ENCODE assay signal across 24 cellular contexts in genomic region chr6:42135722-42136121, GRCh38. TPM values are rescaled to one million over a fixed set of nuclear protein-coding genes. Genes with fewer than 3 reads are reported as not detected.
DNase-seq lines count a peak whose midpoint lies in the region; ATAC-seq and TF ChIP-seq lines count a peak whose summit lies in the region.
"Had no signal": no experiment of that assay in that cellular context is flagged by ENCODE, and none has a peak within 500 bp of the region (broad histone marks: within the 10 kb centered on the region; RNA-seq: fewer than 3 reads in every experiment).

No MANE protein-coding gene starts in this region.

- TF ChIP-seq RAD21 in HCT116 (IDR thresholded peaks at IDR 0.05; ENCODE audit: low read depth) = no peak

- POLR2A ChIA-PET in HCT116 (lab: Charles Lee) = interaction anchor here (0.7 to 1.5 kb wide), 2 partner anchors 11 to 28 kb away, joined by 3 read pairs; no protein-coding TSS in a partner anchor
- POLR2A ChIA-PET in RWPE1 (lab: Yijun Ruan, JAX; ENCODE audit: low non-redundant PET) = no interaction called here

- CTCF ChIA-PET in HCT116 (lab: Charles Lee) (no interaction called here), RWPE1 (lab: Yijun Ruan, JAX) (interaction anchor here (0.5 kb wide), 1 partner anchor 61 kb away, joined by 3 read pairs; no protein-coding TSS in a partner anchor)

- BruUV-seq in HCT116 (replicated peaks; lab: Mats Ljungman, UMichigan) = no TSS peak

- no peak for TF ChIP-seq CTCF in HCT116 (IDR thresholded peaks at IDR 0.05 in 2 of 3, conservative IDR thresholded peaks at IDR 0.05 in 1 of 3; ENCODE audit: borderline replicate concordance in 1 of 3, insufficient read depth in 1 of 3, low read depth in 2 of 3, low read length in 2 of 3)
- TF ChIP-seq CTCF in RWPE1 (conservative IDR thresholded peaks at IDR 0.05; ENCODE audit: low read depth) = no peak
- no peak for TF ChIP-seq CTCF in hepatocyte (IDR thresholded peaks at IDR 0.05; ENCODE audit: poor library complexity)
- TF ChIP-seq CTCF in stomach (IDR thresholded peaks at IDR 0.05) = no peak

- no peak for ATAC-seq in HCT116
- no peak for ATAC-seq in HG02642 (IDR thresholded peaks at IDR 0.05; ENCODE audit: poor library complexity, unreplicated experiment)
- ATAC-seq in HG03571 (IDR thresholded peaks at IDR 0.05; ENCODE audit: unreplicated experiment) = no peak

- RAD21 ChIA-PET in HCT116 (lab: Charles Lee; ENCODE audit: low non-redundant PET in 1 of 2, low total read pairs in 2 of 2, uncharacterized antibody in 2 of 2, unreplicated experiment in 2 of 2) = no interaction called here

- DNase-seq in HCT116 (ENCODE audit: low read depth, low spot score) (no peak), RWPE1 (ENCODE audit: low spot score) (no peak), hepatocyte (ENCODE audit: low spot score) (no peak), stomach (no peak), NCI-H2227 treated with DMSO at 0.1 percent for 48 hours (lab: John Stamatoyannopoulos, UW) (no peak)
- DNase-seq: CD4-positive, alpha-beta T cell; DMS79 treated with DMSO at 0.1 percent for 48 hours; HCEC 1CT; KG1; NCI-H1092 treated with DMSO at 0.1 percent for 48 hours; NCI-H146; NCI-H2029 treated with DMSO at 0.1 percent for 48 hours; NCI-H345; NCI-H774; SHP77 treated with DMSO at 0.1 percent for 48 hours; SW 1271 had no signal

- H3K36me3 ChIP-seq in HCT116 (ENCODE audit: control insufficient read depth in 1 of 2, insufficient read depth in 2 of 2, low read length in 2 of 2) (peaks cover 0 to 12% of the 10 kb centered on the region in 2 experiments; a peak in 1 of 4 replicates), hepatocyte (replicated peaks; ENCODE audit: insufficient read depth, low read depth) (no peaks in the 10 kb centered on the region), stomach (peaks cover 0 to 10% (median 0%) of the 10 kb centered on the region in 4 donors)
- H3K36me3 ChIP-seq: BLaER1 had no signal

- no peak for TF ChIP-seq POLR2A in HCT116 (IDR thresholded peaks at IDR 0.05; ENCODE audit: borderline replicate concordance, extremely low read depth, insufficient read depth, insufficient read length)
- no peak for TF ChIP-seq POLR2A in stomach (IDR thresholded peaks at IDR 0.05)

- H3K4me2 ChIP-seq in HCT116 (ENCODE audit: low read length) = peak overlapping the region; percentile 18
- no peak overlapping the region for H3K4me2 ChIP-seq in hepatocyte

- H3K27ac ChIP-seq in HCT116 (ENCODE audit: low read depth, low read length) (peak overlapping the region; percentile 89; the same call in 1 of the 2 replicates), RWPE1 (peak overlapping the region; percentile 44; the same call in 1 of the 2 replicates), hepatocyte (peak overlapping the region; percentile 34), stomach (peak overlapping the region; percentile 65 to 98 (median 88))
- H3K27ac ChIP-seq: SK-N-MC had no signal

- 84% methylated on average over 2 of the region's 2 CpGs for WGBS in hepatocyte (ENCODE audit: low lambda C conversion rate, missing lambda C conversion rate)
- 53 to 78% (median 74%) methylated on average over 2 of the region's 2 CpGs for WGBS in stomach, 5 donors

- H3K9ac ChIP-seq in HCT116 (ENCODE audit: low read length) = no peak overlapping the region
- H3K9ac ChIP-seq: BLaER1 had no signal

- intact Hi-C loops in HCT116 (cut with micrococcal nuclease) (no loop called here), stomach (cut with DNase I; ENCODE audit: low total_unique reads) (no loop called here)

- no peaks in the 10 kb centered on the region for H3K9me2 ChIP-seq in HCT116 (ENCODE audit: insufficient read depth)
- no peaks in the 10 kb centered on the region for H3K9me2 ChIP-seq in hepatocyte (replicated peaks; ENCODE audit: insufficient read depth)

- peaks cover 63% of the 10 kb centered on the region for H3K79me2 ChIP-seq in HCT116 (ENCODE audit: insufficient read depth, low read length)
- peaks cover 67% of the 10 kb centered on the region for H3K79me2 ChIP-seq in hepatocyte

- H4K20me1 ChIP-seq in HCT116 (ENCODE audit: insufficient read depth) (no peaks in the 10 kb centered on the region), hepatocyte (ENCODE audit: insufficient read depth, poor library complexity, severe bottlenecking) (no peaks in the 10 kb centered on the region)

- H3K4me1 ChIP-seq in HCT116 (ENCODE audit: control insufficient read depth in 1 of 2, insufficient read depth in 2 of 2, low read length in 2 of 2) = peaks cover 54 to 87% of the 10 kb centered on the region in 2 experiments
- peaks cover 45% of the 10 kb centered on the region for H3K4me1 ChIP-seq in hepatocyte (ENCODE audit: insufficient read depth)
- peaks cover 28 to 59% (median 47%) of the 10 kb centered on the region in 4 donors for H3K4me1 ChIP-seq in stomach

- H3K4me3 ChIP-seq in HCT116 (replicated peaks in 1 of 2; ENCODE audit: low read depth in 1 of 2, low read length in 2 of 2) (no peak overlapping the region), hepatocyte (no peak overlapping the region), stomach (no peak overlapping the region)
- H3K4me3 ChIP-seq: BLaER1, SK-N-MC had no signal

- no peak overlapping the region for H2AFZ ChIP-seq in HCT116 (ENCODE audit: low read depth, low read length, poor library complexity, severe bottlenecking)
- no peak overlapping the region for H2AFZ ChIP-seq in hepatocyte

- H3K27me3 ChIP-seq in HCT116 (ENCODE audit: insufficient read depth, low read length) (no peaks in the 10 kb centered on the region), hepatocyte (no peaks in the 10 kb centered on the region), stomach (no peaks in the 10 kb centered on the region)

- H3K9me3 ChIP-seq in HCT116 (ENCODE audit: control insufficient read depth in 1 of 2, insufficient read depth in 1 of 2, low read depth in 1 of 2, low read length in 2 of 2) (no peaks in the 10 kb centered on the region), hepatocyte (ENCODE audit: low read depth) (no peaks in the 10 kb centered on the region), stomach (no peaks in the 10 kb centered on the region)
- H3K9me3 ChIP-seq: BLaER1, Caco-2 had no signal

- TF ChIP-seq EP300 in stomach (IDR thresholded peaks at IDR 0.05) = no peak

TF ChIP-seq in HCT116, 20 proteins besides CTCF, POLR2A, EP300 and RAD21:
- TF ChIP-seq EZH2 (IDR thresholded peaks at IDR 0.05) (no peak), YY1 (IDR thresholded peaks at IDR 0.05; ENCODE audit: extremely low read depth, insufficient replicate concordance, low read depth, low read length) (no peak), TCF7L2 (IDR thresholded peaks at IDR 0.05; ENCODE audit: borderline replicate concordance, extremely low read depth, insufficient read depth, insufficient read length) (no peak), CEBPB (IDR thresholded peaks at IDR 0.05; ENCODE audit: low read depth) (no peak), ZNF274 (IDR thresholded peaks at IDR 0.05; ENCODE audit: low read depth, low read length) (no peak), SIN3A (IDR thresholded peaks at IDR 0.05; ENCODE audit: low read depth) (no peak), REST (IDR thresholded peaks at IDR 0.05; ENCODE audit: low read depth) (no peak)
TF ChIP-seq in HCT116: peak in this region for 0.

RNA-seq across cellular contexts. Expression of gene C6orf132, which starts 6.7 kb away (rescaled TPM):
- total RNA-seq in HCT116 (2021; ENCODE audit: unreplicated experiment) (18.9 TPM), hepatocyte (11.6 and 12.5 TPM in 2 replicates), stomach (10 to 100 TPM; 27.4 to 81.7 (median 69.0) TPM)
- 14.6 and 15.1 TPM in 2 replicates for polyA plus RNA-seq in HCT116 (2012)
- polyA plus RNA-seq in hepatocyte (9.4 and 10.5 TPM in 2 replicates), stomach (10 to 100 TPM; 40.5 to 99.2 (median 86.6) TPM)
- total RNA-seq: CD4-positive, alpha-beta T cell had no signal

RNA-seq across cellular contexts. Expression of gene GUCA1A, which starts 37.4 kb away (rescaled TPM):
- total RNA-seq in HCT116 (2021; ENCODE audit: unreplicated experiment) (not detected), hepatocyte (0.43 and 0.92 TPM in 2 replicates), stomach (not detected)
- not detected in 2 replicates for polyA plus RNA-seq in HCT116 (2012)
- polyA plus RNA-seq in hepatocyte (0.75 and 3.1 TPM in 2 replicates), stomach (under 1 TPM in 1 of 3 donors, not detected in 2; 0.10 TPM)
- total RNA-seq: Caco-2; CD4-positive, alpha-beta T cell; GM12878; HepG2; OCI-LY7 had no signal
- polyA plus RNA-seq: GM12878, HepG2 had no signal

RNA-seq across cellular contexts. Expression of gene GUCA1B, which starts 59.0 kb away (rescaled TPM):
- total RNA-seq in HCT116 (2021; ENCODE audit: unreplicated experiment) (4.6 TPM), hepatocyte (0.72 and 0.93 TPM in 2 replicates), stomach (under 1 TPM in 2 of 5 donors, not detected in 3; 0.55 to 0.58 TPM)
- polyA plus RNA-seq in HCT116 (2012) = 2.5 and 3.4 TPM in 2 replicates
- polyA plus RNA-seq in hepatocyte (0.41 TPM in 1 of 2 replicates, not detected in the other), stomach (under 1 TPM in 2 of 3 donors, not detected in 1; 0.45 to 0.92 TPM)

Comparison
In these comparisons a context has a peak if more than half of its experiments do, and no peak if none do; other contexts are left out.
1. H3K27ac ChIP-seq: peak in every context shown above with its lines; median percentile 89 in HCT116; 88 in stomach; 44 in RWPE1; 34 in hepatocyte.